1 cellular context compared by ENCODE assay signal in genomic region chr1:168465942-168466702, GRCh38.
TF ChIP-seq lines count a peak whose summit lies in the region.

No MANE protein-coding gene starts in this region.

TF ChIP-seq in HEK293, 187 proteins besides CTCF, POLR2A, EP300 and RAD21 (continued from another document):
- TF ChIP-seq PATZ1 (tag by site-specific recombination; IDR thresholded peaks at IDR 0.05) (peak; percentile 59), EGR2 (tag by site-specific recombination; IDR thresholded peaks at IDR 0.05; ENCODE audit: low read depth) (peak; percentile 90), FEZF1 (tag by site-specific recombination; IDR thresholded peaks at IDR 0.05) (peak; percentile 45; the same call in 1 of the 2 replicates), INSM2 (tag by site-specific recombination; IDR thresholded peaks at IDR 0.05) (0 out of 2 replicates have a peak, but pooled peaks have one; percentile 20), SCRT2 (tag by site-specific recombination; IDR thresholded peaks at IDR 0.05) (peak; percentile 89), KLF17 (tag by site-specific recombination; IDR thresholded peaks at IDR 0.05) (peak; percentile 89), ZNF747 (tag by site-specific recombination; IDR thresholded peaks at IDR 0.05) (no peak), BCL6B (tag by site-specific recombination; IDR thresholded peaks at IDR 0.05) (peak; percentile 93), TRIM28 (IDR thresholded peaks at IDR 0.05; ENCODE audit: borderline replicate concordance, low read length) (peak; percentile 90; the same call in 1 of the 2 replicates), SETDB1 (IDR thresholded peaks at IDR 0.05; ENCODE audit: insufficient read length, low read length) (no peak), KLF1 (tag by site-specific recombination; IDR thresholded peaks at IDR 0.05) (peak; percentile 73), ZNF266 (tag by site-specific recombination; IDR thresholded peaks at IDR 0.05; ENCODE audit: low read depth) (no peak), PRDM4 (tag by site-specific recombination; IDR thresholded peaks at IDR 0.05) (0 out of 2 replicates have a peak, but pooled peaks have one; percentile 12), PRDM10 (tag by site-specific recombination; IDR thresholded peaks at IDR 0.05) (peak; percentile 88), ZSCAN4 (tag by site-specific recombination; IDR thresholded peaks at IDR 0.05) (no peak), SCRT1 (tag by site-specific recombination; IDR thresholded peaks at IDR 0.05; ENCODE audit: borderline replicate concordance) (peak; percentile 45; the same call in 1 of the 2 replicates), SP2 (tag by site-specific recombination; IDR thresholded peaks at IDR 0.05) (peak; percentile 43; the same call in 1 of the 2 replicates), PRDM6 (tag by site-specific recombination; IDR thresholded peaks at IDR 0.05) (peak; percentile 87)
